ENCODE assay signal across 15 cellular contexts in the genomic region with DNA sequence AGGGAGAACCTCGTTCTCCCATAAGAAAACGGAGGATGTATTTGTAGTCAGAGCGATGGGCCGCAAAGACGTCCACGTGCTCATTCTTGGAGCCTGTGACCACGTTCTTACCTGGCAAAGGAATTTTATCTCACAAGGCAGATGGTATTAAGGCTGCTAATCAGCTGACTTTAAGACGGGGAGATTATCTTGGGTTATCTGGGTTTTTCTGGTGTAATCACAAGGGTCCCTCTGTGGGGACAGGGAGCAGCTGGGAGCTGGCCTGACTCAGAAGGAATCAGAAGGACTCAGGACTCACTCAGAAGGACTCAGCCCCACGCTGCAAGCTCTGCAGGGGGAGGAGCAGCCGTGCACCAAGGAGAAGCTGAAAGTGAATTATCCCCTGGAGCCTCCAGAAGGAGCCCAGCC. TPM values are rescaled to one million over a fixed set of nuclear protein-coding genes. Genes with fewer than 3 reads are reported as not detected.
DNase-seq lines count a peak whose midpoint lies in the region; ATAC-seq and TF ChIP-seq lines count a peak whose summit lies in the region.
"Had no signal": no experiment of that assay in that cellular context is flagged by ENCODE, and none has a peak within 500 bp of the region (broad histone marks: within the 10 kb centered on the region; RNA-seq: fewer than 3 reads in every experiment).

No MANE protein-coding gene starts in this region.

- no peak overlapping the region for H3K4me3 Mint-ChIP-seq in natural killer cell treated with Interleukin-12 subunit alpha and Interleukin-12 subunit beta and Interleukin-15 and Interleukin-18, amount 100 ng/mL, for 72 hours
- H3K4me3 Mint-ChIP-seq in natural killer cell (no peak overlapping the region), WTC11 (no peak overlapping the region), mesothelial cell of epicardium (no peak overlapping the region)

- no peaks in the 10 kb centered on the region for H3K36me3 Mint-ChIP-seq in natural killer cell treated with Interleukin-12 subunit alpha and Interleukin-12 subunit beta and Interleukin-15 and Interleukin-18, amount 100 ng/mL, for 72 hours
- H3K36me3 Mint-ChIP-seq in natural killer cell (peaks cover 9% of the 10 kb centered on the region), WTC11 (no peaks in the 10 kb centered on the region; the same call in 1 of the 2 replicates), mesothelial cell of epicardium (peaks cover 8% of the 10 kb centered on the region)

- ATAC-seq in natural killer cell treated with Interleukin-12 subunit alpha and Interleukin-12 subunit beta and Interleukin-15 and Interleukin-18, amount 100 ng/mL, for 72 hours = no peak
- no peak for ATAC-seq in natural killer cell
- no peak for ATAC-seq in WTC11
- no peak for ATAC-seq in GM19351 (IDR thresholded peaks at IDR 0.05; ENCODE audit: unreplicated experiment)
- ATAC-seq: Panc1 had no signal

- H3K27ac Mint-ChIP-seq in natural killer cell treated with Interleukin-12 subunit alpha and Interleukin-12 subunit beta and Interleukin-15 and Interleukin-18, amount 100 ng/mL, for 72 hours = no peak overlapping the region
- H3K27ac Mint-ChIP-seq in natural killer cell (no peak overlapping the region), WTC11 (peak overlapping the region; percentile 52; the same call in 1 of the 2 replicates), mesothelial cell of epicardium (no peak overlapping the region)

- intact Hi-C loops in natural killer cell (cut with micrococcal nuclease) = no loop called here

- DNase-seq in natural killer cell treated with Interleukin-12 subunit alpha and Interleukin-12 subunit beta and Interleukin-15 and Interleukin-18, amount 100 ng/mL, for 72 hours (ENCODE audit: low spot score) = peak; percentile 25
- DNase-seq in natural killer cell (no peak), HT-29 (ENCODE audit: low spot score) (peak; percentile 1), WTC11 (ENCODE audit: low spot score) (no peak), retina (peak; percentile 14), iPS-NIHi7 (ENCODE audit: extremely low spot score) (no peak), mesothelial cell of epicardium (ENCODE audit: low spot score in 2 of 2, unreplicated experiment in 2 of 2) (no peak)
- DNase-seq: GM23248, KG1, NCI-H1105, NCI-H1694 treated with DMSO at 0.1 percent for 48 hours, NCI-H69, SIG-M5 had no signal

- POLR2A ChIA-PET in WTC11 (lab: Charles Lee) = no interaction called here

- H3K27me3 Mint-ChIP-seq in natural killer cell treated with Interleukin-12 subunit alpha and Interleukin-12 subunit beta and Interleukin-15 and Interleukin-18, amount 100 ng/mL, for 72 hours = peaks cover 0 to 5% of the 10 kb centered on the region in 2 donors
- H3K27me3 Mint-ChIP-seq in natural killer cell (ENCODE audit: low read depth in 2 of 2) = peaks cover 7 to 9% of the 10 kb centered on the region in 2 donors
- peaks cover 19% of the 10 kb centered on the region for H3K27me3 Mint-ChIP-seq in WTC11 (ENCODE audit: low read depth)
- H3K27me3 Mint-ChIP-seq in mesothelial cell of epicardium (ENCODE audit: low read depth) = peaks cover 13% of the 10 kb centered on the region

- no peaks in the 10 kb centered on the region for H3K9me3 Mint-ChIP-seq in natural killer cell treated with Interleukin-12 subunit alpha and Interleukin-12 subunit beta and Interleukin-15 and Interleukin-18, amount 100 ng/mL, for 72 hours
- H3K9me3 Mint-ChIP-seq in natural killer cell = peaks cover 4 to 8% of the 10 kb centered on the region in 2 donors
- no peaks in the 10 kb centered on the region for H3K9me3 Mint-ChIP-seq in WTC11
- H3K9me3 Mint-ChIP-seq in mesothelial cell of epicardium = peaks cover 10% of the 10 kb centered on the region

- no peaks in the 10 kb centered on the region for H3K4me1 Mint-ChIP-seq in natural killer cell treated with Interleukin-12 subunit alpha and Interleukin-12 subunit beta and Interleukin-15 and Interleukin-18, amount 100 ng/mL, for 72 hours (ENCODE audit: low read depth in 2 of 2)
- H3K4me1 Mint-ChIP-seq in natural killer cell (peaks cover 0 to 15% of the 10 kb centered on the region in 2 donors), WTC11 (peaks cover 5% of the 10 kb centered on the region), mesothelial cell of epicardium (peaks cover 12% of the 10 kb centered on the region)

- TF ChIP-seq CTCF in natural killer cell (IDR thresholded peaks at IDR 0.05) (no peak), WTC11 (IDR thresholded peaks at IDR 0.05) (no peak), mesothelial cell of epicardium (IDR thresholded peaks at IDR 0.05; ENCODE audit: unreplicated experiment) (no peak)

- CTCF ChIA-PET in WTC11 (lab: Charles Lee) = interaction anchor here (1.0 kb wide), 1 partner anchor 24 kb away, joined by 3 read pairs; no protein-coding TSS in a partner anchor

TF ChIP-seq in WTC11, 78 proteins besides CTCF, POLR2A, EP300 and RAD21 (continues in another document):
- TF ChIP-seq NR1H2 (CRISPR knock-in tag; IDR thresholded peaks at IDR 0.05) = no peak
- TF ChIP-seq, protein P1, sequence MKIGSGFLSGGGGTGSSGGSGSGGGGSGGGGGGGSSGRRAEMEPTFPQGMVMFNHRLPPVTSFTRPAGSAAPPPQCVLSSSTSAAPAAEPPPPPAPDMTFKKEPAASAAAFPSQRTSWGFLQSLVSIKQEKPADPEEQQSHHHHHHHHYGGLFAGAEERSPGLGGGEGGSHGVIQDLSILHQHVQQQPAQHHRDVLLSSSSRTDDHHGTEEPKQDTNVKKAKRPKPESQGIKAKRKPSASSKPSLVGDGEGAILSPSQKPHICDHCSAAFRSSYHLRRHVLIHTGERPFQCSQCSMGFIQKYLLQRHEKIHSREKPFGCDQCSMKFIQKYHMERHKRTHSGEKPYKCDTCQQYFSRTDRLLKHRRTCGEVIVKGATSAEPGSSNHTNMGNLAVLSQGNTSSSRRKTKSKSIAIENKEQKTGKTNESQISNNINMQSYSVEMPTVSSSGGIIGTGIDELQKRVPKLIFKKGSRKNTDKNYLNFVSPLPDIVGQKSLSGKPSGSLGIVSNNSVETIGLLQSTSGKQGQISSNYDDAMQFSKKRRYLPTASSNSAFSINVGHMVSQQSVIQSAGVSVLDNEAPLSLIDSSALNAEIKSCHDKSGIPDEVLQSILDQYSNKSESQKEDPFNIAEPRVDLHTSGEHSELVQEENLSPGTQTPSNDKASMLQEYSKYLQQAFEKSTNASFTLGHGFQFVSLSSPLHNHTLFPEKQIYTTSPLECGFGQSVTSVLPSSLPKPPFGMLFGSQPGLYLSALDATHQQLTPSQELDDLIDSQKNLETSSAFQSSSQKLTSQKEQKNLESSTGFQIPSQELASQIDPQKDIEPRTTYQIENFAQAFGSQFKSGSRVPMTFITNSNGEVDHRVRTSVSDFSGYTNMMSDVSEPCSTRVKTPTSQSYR (CRISPR knock-in tag; IDR thresholded peaks at IDR 0.05) = no peak
- TF ChIP-seq, protein P2, sequence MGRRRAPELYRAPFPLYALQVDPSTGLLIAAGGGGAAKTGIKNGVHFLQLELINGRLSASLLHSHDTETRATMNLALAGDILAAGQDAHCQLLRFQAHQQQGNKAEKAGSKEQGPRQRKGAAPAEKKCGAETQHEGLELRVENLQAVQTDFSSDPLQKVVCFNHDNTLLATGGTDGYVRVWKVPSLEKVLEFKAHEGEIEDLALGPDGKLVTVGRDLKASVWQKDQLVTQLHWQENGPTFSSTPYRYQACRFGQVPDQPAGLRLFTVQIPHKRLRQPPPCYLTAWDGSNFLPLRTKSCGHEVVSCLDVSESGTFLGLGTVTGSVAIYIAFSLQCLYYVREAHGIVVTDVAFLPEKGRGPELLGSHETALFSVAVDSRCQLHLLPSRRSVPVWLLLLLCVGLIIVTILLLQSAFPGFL (CRISPR knock-in tag; IDR thresholded peaks at IDR 0.05; ENCODE audit: borderline replicate concordance) = no peak
- no peak for TF ChIP-seq SMAD4 (CRISPR knock-in tag; IDR thresholded peaks at IDR 0.05)
- TF ChIP-seq, protein P3, sequence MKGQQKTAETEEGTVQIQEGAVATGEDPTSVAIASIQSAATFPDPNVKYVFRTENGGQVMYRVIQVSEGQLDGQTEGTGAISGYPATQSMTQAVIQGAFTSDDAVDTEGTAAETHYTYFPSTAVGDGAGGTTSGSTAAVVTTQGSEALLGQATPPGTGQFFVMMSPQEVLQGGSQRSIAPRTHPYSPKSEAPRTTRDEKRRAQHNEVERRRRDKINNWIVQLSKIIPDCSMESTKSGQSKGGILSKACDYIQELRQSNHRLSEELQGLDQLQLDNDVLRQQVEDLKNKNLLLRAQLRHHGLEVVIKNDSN (CRISPR knock-in tag; IDR thresholded peaks at IDR 0.05) = no peak

RNA-seq across cellular contexts. Expression of a gene that starts 7.5 kb away (rescaled TPM):
- 10 to 100 TPM; 39.0 to 44.9 TPM for total RNA-seq in natural killer cell treated with Interleukin-12 subunit alpha and Interleukin-12 subunit beta and Interleukin-15 and Interleukin-18, amount 100 ng/mL, for 72 hours
- 100 to 1,000 TPM; 619 to 690 (median 666) TPM for total RNA-seq in natural killer cell
- 295 and 312 TPM in 2 replicates for total RNA-seq in HT-29 (2014; rRNA removed; shearing (Covaris generic))
- 85.2 to 98.9 TPM (median 91.8 TPM) in 3 replicates for total RNA-seq in WTC11 (2021)
- total RNA-seq in mesothelial cell of epicardium = 35.5 to 42.5 TPM (median 39.2 TPM) in 3 replicates

RNA-seq across cellular contexts. Expression of a gene that starts 19.6 kb away (rescaled TPM):
- total RNA-seq in natural killer cell treated with Interleukin-12 subunit alpha and Interleukin-12 subunit beta and Interleukin-15 and Interleukin-18, amount 100 ng/mL, for 72 hours = 1 to 10 TPM; 2.4 to 6.7 TPM
- total RNA-seq in natural killer cell = 10 to 100 TPM; 15.1 to 21.3 (median 15.1) TPM
- total RNA-seq in HT-29 (2014; rRNA removed; shearing (Covaris generic)) = 63.7 and 94.0 TPM in 2 replicates
- 13.2 to 17.6 TPM (median 16.6 TPM) in 3 replicates for total RNA-seq in WTC11 (2021)
- total RNA-seq in mesothelial cell of epicardium = 29.7 to 32.3 TPM (median 30.6 TPM) in 3 replicates
- total RNA-seq: GM23248 had no signal

RNA-seq across cellular contexts. Expression of a gene that starts 27.8 kb away (rescaled TPM):
- 10 to 100 TPM; 20.6 to 56.9 TPM for total RNA-seq in natural killer cell treated with Interleukin-12 subunit alpha and Interleukin-12 subunit beta and Interleukin-15 and Interleukin-18, amount 100 ng/mL, for 72 hours
- total RNA-seq in natural killer cell = 10 to 100 TPM; 21.5 to 25.1 (median 23.4) TPM
- total RNA-seq in HT-29 (2014; rRNA removed; shearing (Covaris generic)) = 56.6 and 63.4 TPM in 2 replicates
- total RNA-seq in WTC11 (2021) = 49.5 to 56.8 TPM (median 55.2 TPM) in 3 replicates
- 39.0 to 49.7 TPM (median 42.1 TPM) in 3 replicates for total RNA-seq in mesothelial cell of epicardium

RNA-seq across cellular contexts. Expression of a gene that starts 28.2 kb away (rescaled TPM):
- not detected for total RNA-seq in natural killer cell treated with Interleukin-12 subunit alpha and Interleukin-12 subunit beta and Interleukin-15 and Interleukin-18, amount 100 ng/mL, for 72 hours
- under 1 TPM in 2 of 3 donors, not detected in 1; 0.29 to 0.56 TPM for total RNA-seq in natural killer cell
- 284 and 306 TPM in 2 replicates for total RNA-seq in HT-29 (2014; rRNA removed; shearing (Covaris generic))
- total RNA-seq in WTC11 (2021) = 17.3 to 23.4 TPM (median 21.4 TPM) in 3 replicates
- 57.5 to 65.7 TPM (median 58.8 TPM) in 3 replicates for total RNA-seq in mesothelial cell of epicardium

RNA-seq across cellular contexts. Expression of a gene that starts 53.0 kb away (rescaled TPM):
- total RNA-seq in natural killer cell treated with Interleukin-12 subunit alpha and Interleukin-12 subunit beta and Interleukin-15 and Interleukin-18, amount 100 ng/mL, for 72 hours = under 1 TPM in 1 of 2 donors, not detected in 1; 0.50 TPM
- total RNA-seq in natural killer cell (1 to 10 TPM in 2 of 3 donors, under 1 TPM in 1; 0.66 to 1.5 (median 1.5) TPM), WTC11 (2021) (88.0 to 113 TPM (median 97.8 TPM) in 3 replicates), mesothelial cell of epicardium (294 to 314 TPM (median 300 TPM) in 3 replicates)
- not detected in 2 replicates for total RNA-seq in HT-29 (2014; rRNA removed; shearing (Covaris generic))

Comparison
In these comparisons a context has a peak if more than half of its experiments do, and no peak if none do; other contexts are left out.
1. DNase-seq: peak in natural killer cell treated with Interleukin-12 subunit alpha and Interleukin-12 subunit beta and Interleukin-15 and Interleukin-18, amount 100 ng/mL, for 72 hours (single experiment), HT-29 (single experiment) and retina (single experiment); none in natural killer cell (single experiment), WTC11 (single experiment), iPS-NIHi7 (single experiment) and mesothelial cell of epicardium (0 of 2).